1 cellular context compared by ENCODE assay signal in the genomic region with DNA sequence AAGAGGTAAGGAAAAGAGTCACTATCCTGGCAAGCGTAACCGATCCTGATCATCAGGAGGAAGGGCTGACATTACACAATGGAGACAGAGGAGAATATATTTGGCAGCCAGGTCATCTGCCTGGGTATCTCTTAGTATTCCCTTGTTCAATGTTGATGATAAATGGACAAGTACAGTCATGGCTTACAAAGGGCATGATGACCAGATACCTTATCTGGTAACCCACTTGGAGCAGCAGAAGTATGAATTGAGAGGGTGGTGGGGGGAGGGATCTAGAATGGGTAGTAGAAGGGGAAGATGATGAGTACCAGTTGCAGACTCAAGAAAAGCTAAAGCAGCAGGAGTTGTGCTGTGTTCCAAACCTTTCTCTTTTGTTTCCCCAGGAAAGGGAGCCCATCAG.
TF ChIP-seq lines count a peak whose summit lies in the region.

No MANE protein-coding gene starts in this region.

TF ChIP-seq in K562, 482 proteins besides CTCF, POLR2A, EP300 and RAD21 (continued from another document):
- TF ChIP-seq BMI1 (IDR thresholded peaks at IDR 0.05; ENCODE audit: low read length) = no peak
